9 cellular contexts compared by ENCODE assay signal in genomic region chr1:32742956-32743355, GRCh38. TPM values are rescaled to one million over a fixed set of nuclear protein-coding genes. Genes with fewer than 3 reads are reported as not detected.
DNase-seq lines count a peak whose midpoint lies in the region; ATAC-seq and TF ChIP-seq lines count a peak whose summit lies in the region.
"Had no signal": no experiment of that assay in that cellular context is flagged by ENCODE, and none has a peak within 500 bp of the region (broad histone marks: within the 10 kb centered on the region; RNA-seq: fewer than 3 reads in every experiment).

No MANE protein-coding gene starts in this region.

- H3K9ac ChIP-seq in ES-I3 (ENCODE audit: low read depth, low read length) (peak overlapping the region; percentile 43; the same call in 1 of the 2 replicates), SK-N-SH (no peak overlapping the region)

- H3F3A ChIP-seq in SK-N-SH (replicated peaks; ENCODE audit: insufficient read depth), result peaks cover 3% of the 10 kb centered on the region

- ATAC-seq in heart right ventricle (peak in 6 of 8 donors; percentile 15 to 48 (median 36)), psoas muscle (peak in 1 of 4 donors; percentile 35), GM21515 (IDR thresholded peaks at IDR 0.05; ENCODE audit: unreplicated experiment) (no peak), HG02884 (IDR thresholded peaks at IDR 0.05; ENCODE audit: unreplicated experiment) (no peak)

- intact Hi-C loops in heart right ventricle (cut with DNase I), result no loop called here
- intact Hi-C loops in psoas muscle (cut with DNase I), result no loop called here

- H3K4me1 ChIP-seq in ES-I3 (ENCODE audit: insufficient read depth, low read length) (peaks cover 17% of the 10 kb centered on the region; the same call in 1 of the 2 replicates), SK-N-SH (ENCODE audit: control insufficient read depth in 1 of 2, insufficient read depth in 2 of 2, low read depth in 1 of 2, low read length in 1 of 2) (peaks cover 0 to 23% of the 10 kb centered on the region in 2 experiments; a peak in 1 of 4 replicates), heart right ventricle (peaks cover 0 to 29% (median 19%) of the 10 kb centered on the region in 9 donors), psoas muscle (peaks cover 18% of the 10 kb centered on the region)

- H3K27ac ChIP-seq in SK-N-SH (ENCODE audit: low read depth in 2 of 2, low read length in 1 of 2) (no peak overlapping the region), heart right ventricle (peak overlapping the region in 7 of 10 donors; percentile 27 to 82 (median 73)), psoas muscle (peak overlapping the region; percentile 61)

- no peaks in the 10 kb centered on the region for H3K9me2 ChIP-seq in SK-N-SH

- peaks cover 6% of the 10 kb centered on the region; the same call in 1 of the 2 replicates for H3K79me2 ChIP-seq in SK-N-SH (ENCODE audit: insufficient read depth)

- H3K36me3 ChIP-seq in ES-I3 (ENCODE audit: insufficient read depth, low read length) (no peaks in the 10 kb centered on the region), SK-N-SH (replicated peaks in 1 of 2; ENCODE audit: control insufficient read depth in 1 of 2, insufficient read depth in 2 of 2, low read length in 1 of 2) (no peaks in the 10 kb centered on the region), heart right ventricle (no peaks in the 10 kb centered on the region), psoas muscle (ENCODE audit: insufficient read depth in 1 of 2, low read depth in 1 of 2) (no peaks in the 10 kb centered on the region)

- peak overlapping the region; percentile 64 to 66; a peak in 3 of 4 replicates for H3K4me3 ChIP-seq in SK-N-SH (ENCODE audit: low read depth in 2 of 2, low read length in 1 of 2)
- peak overlapping the region in 6 of 10 donors; percentile 61 to 79 (median 73) for H3K4me3 ChIP-seq in heart right ventricle
- peak overlapping the region; percentile 78 for H3K4me3 ChIP-seq in psoas muscle

- H3K9me3 ChIP-seq in ES-I3 (ENCODE audit: control insufficient read depth, insufficient read depth, low read length), result no peaks in the 10 kb centered on the region
- no peaks in the 10 kb centered on the region for H3K9me3 ChIP-seq in SK-N-SH
- H3K9me3 ChIP-seq in heart right ventricle, result no peaks in the 10 kb centered on the region
- no peaks in the 10 kb centered on the region for H3K9me3 ChIP-seq in psoas muscle

- H4K20me1 ChIP-seq in SK-N-SH (ENCODE audit: insufficient read depth), result no peaks in the 10 kb centered on the region

- TF ChIP-seq RAD21 in SK-N-SH (IDR thresholded peaks at IDR 0.05; ENCODE audit: low read length), result no peak

- WGBS in SK-N-SH (ENCODE audit: low lambda C conversion rate), result 83% methylated on average over 4 of the region's 4 CpGs
- WGBS in heart right ventricle, 2 donors, result 69 to 76% methylated on average over 4 of the region's 4 CpGs
- WGBS in psoas muscle, 3 donors, result 74 to 87% (median 78%) methylated on average over 4 of the region's 4 CpGs

- CTCF ChIA-PET in SK-N-SH (lab: Yijun Ruan, JAX), result interaction anchor here (1.1 to 2.1 kb wide), 9 partner anchors 11 to 342 kb away, joined by 3 to 14 read pairs (median 5); no protein-coding TSS in a partner anchor

- H2AFZ ChIP-seq in SK-N-SH (ENCODE audit: low read depth), result no peak overlapping the region

- no peaks in the 10 kb centered on the region for H3K27me3 ChIP-seq in SK-N-SH (ENCODE audit: insufficient read depth)
- peaks cover 0 to 17% (median 0%) of the 10 kb centered on the region in 7 donors for H3K27me3 ChIP-seq in heart right ventricle
- H3K27me3 ChIP-seq in psoas muscle (ENCODE audit: insufficient read depth in 3 of 3, low read length in 2 of 3), result no peaks in the 10 kb centered on the region

- TF ChIP-seq EP300 in SK-N-SH (IDR thresholded peaks at IDR 0.05; ENCODE audit: borderline replicate concordance in 1 of 2, low read depth in 1 of 2, low read length in 1 of 2), result no peak

- TF ChIP-seq CTCF in SK-N-SH (IDR thresholded peaks at IDR 0.05), result no peak
- no peak for TF ChIP-seq CTCF in heart right ventricle (IDR thresholded peaks at IDR 0.05)
- no peak for TF ChIP-seq CTCF in psoas muscle (IDR thresholded peaks at IDR 0.05)

- DNase-seq in SK-N-SH (no peak), heart right ventricle (no peak), psoas muscle (no peak), occipital lobe (lab: John Stamatoyannopoulos, UW) (no peak), NCI-H1092 (lab: John Stamatoyannopoulos, UW) (no peak)
- DNase-seq: activated CD4-positive, alpha-beta T cell treated with anti-CD3 and anti-CD28 coated beads, Interleukin-2, amount 50 U/mL, for 48 hours had no signal

- peak overlapping the region; percentile 95 for H3K4me2 ChIP-seq in SK-N-SH

- POLR2A ChIA-PET in SK-N-SH (lab: Yijun Ruan, JAX), result no interaction called here

TF ChIP-seq in SK-N-SH, 30 proteins besides CTCF, POLR2A, EP300 and RAD21 (continues in another document):
- TF ChIP-seq FOXJ3 (CRISPR knock-in tag; IDR thresholded peaks at IDR 0.05) (no peak), GABPA (IDR thresholded peaks at IDR 0.05; ENCODE audit: low read depth) (no peak), REST (IDR thresholded peaks at IDR 0.05; ENCODE audit: low read depth, low read length) (no peak), YY1 (IDR thresholded peaks at IDR 0.05; ENCODE audit: low read depth) (no peak), RFX5 (IDR thresholded peaks at IDR 0.05; ENCODE audit: low read length) (no peak), TEAD4 (IDR thresholded peaks at IDR 0.05; ENCODE audit: borderline replicate concordance, insufficient read depth) (no peak), TCF12 (IDR thresholded peaks at IDR 0.05) (no peak), IRF3 (IDR thresholded peaks at IDR 0.05; ENCODE audit: low read depth, low read length) (no peak), MAX (IDR thresholded peaks at IDR 0.05; ENCODE audit: low read depth) (no peak), USF1 (IDR thresholded peaks at IDR 0.05; ENCODE audit: borderline replicate concordance, low read depth) (no peak), PBX3 (IDR thresholded peaks at IDR 0.05) (no peak), ELF1 (IDR thresholded peaks at IDR 0.05) (no peak), POLR2AphosphoS5 (IDR thresholded peaks at IDR 0.05; ENCODE audit: low read depth, low read length) (no peak)

RNA-seq across cellular contexts. Expression of gene SYNC, which starts 40.4 kb away (rescaled TPM):
- polyA plus RNA-seq in SK-N-SH (2012; rRNA removed) (25.6 and 32.0 TPM in 2 replicates), heart right ventricle (10 to 100 TPM in 1 of 2 donors, 1 to 10 TPM in 1; 2.7 to 10.5 TPM), psoas muscle (10 to 100 TPM; 46.1 to 74.7 (median 49.1) TPM)
- 40.4 and 45.3 TPM in 2 replicates for polyA plus RNA-seq in SK-N-SH (2012; cell fraction: cytosol; rRNA removed)
- polyA plus RNA-seq in SK-N-SH (2012; cell fraction: nucleus; rRNA removed), result 26.0 and 30.2 TPM in 2 replicates
- total RNA-seq in heart right ventricle (10 to 100 TPM in 9 of 10 donors, 1 to 10 TPM in 1; 9.9 to 27.8 (median 17.7) TPM), psoas muscle (10 to 100 TPM; 40.4 to 82.5 (median 54.4) TPM), occipital lobe (4.1 TPM)

Comparison
In these comparisons a context has a peak if more than half of its experiments do, and no peak if none do; other contexts are left out.
1. H3K27ac ChIP-seq: peak in heart right ventricle (7 of 10) and psoas muscle (single experiment); none in SK-N-SH (0 of 2).
2. ATAC-seq: peak in heart right ventricle (6 of 8); none in GM21515 (single experiment) and HG02884 (single experiment).
3. Peak in every context shown above with its lines, with median percentiles within 50 percentile points of each other: H3K4me3 ChIP-seq.